In genomic region chr12:106227641-106228319, GRCh38 we compare ENCODE assay signal across 9 cellular contexts. TPM values are rescaled to one million over a fixed set of nuclear protein-coding genes. Genes with fewer than 3 reads are reported as not detected.
DNase-seq lines count a peak whose midpoint lies in the region; ATAC-seq and TF ChIP-seq lines count a peak whose summit lies in the region.
"Had no signal": no experiment of that assay in that cellular context is flagged by ENCODE, and none has a peak within 500 bp of the region (broad histone marks: within the 10 kb centered on the region; RNA-seq: fewer than 3 reads in every experiment).

No MANE protein-coding gene starts in this region.

- H4K20me1 ChIP-seq in hepatocyte (ENCODE audit: insufficient read depth, poor library complexity, severe bottlenecking): no peaks in the 10 kb centered on the region

- H3K4me3 Mint-ChIP-seq in activated T-cell treated with anti-CD3 and anti-CD28 coated beads, Interleukin-2, amount 50 U/mL, for 24 hours: no peak overlapping the region
- peak overlapping the region; percentile 40 to 55 for H3K4me3 Mint-ChIP-seq in stimulated activated naive CD8-positive, alpha-beta T cell treated with anti-CD3 and anti-CD28 coated beads, Interleukin-15, amount 100 ng/mL, for 72 hours

- no peak for TF ChIP-seq CTCF in hepatocyte (IDR thresholded peaks at IDR 0.05; ENCODE audit: poor library complexity)

- H3K4me2 ChIP-seq in hepatocyte: no peak overlapping the region

- H3K79me2 ChIP-seq in hepatocyte: no peaks in the 10 kb centered on the region

- DNase-seq in DMS53 (lab: John Stamatoyannopoulos, UW) (peak; percentile 31), DMS53 treated with DMSO at 0.1 percent for 48 hours (lab: John Stamatoyannopoulos, UW; ENCODE audit: unreplicated experiment) (no peak), hepatocyte (ENCODE audit: low spot score) (peak; percentile 73), cerebellar nuclear complex (lab: John Stamatoyannopoulos, UW) (no peak), NCI-H2227 (lab: John Stamatoyannopoulos, UW; ENCODE audit: unreplicated experiment) (no peak)
- DNase-seq in activated T-cell treated with anti-CD3 and anti-CD28 coated beads, Interleukin-2, amount 50 U/mL, for 24 hours: peak; percentile 53
- DNase-seq in stimulated activated naive CD8-positive, alpha-beta T cell treated with anti-CD3 and anti-CD28 coated beads, Interleukin-15, amount 100 ng/mL, for 72 hours: peak; percentile 44 to 65

- no peaks in the 10 kb centered on the region for H3K36me3 Mint-ChIP-seq in activated T-cell treated with anti-CD3 and anti-CD28 coated beads, Interleukin-2, amount 50 U/mL, for 24 hours (ENCODE audit: low read depth)

- WGBS in hepatocyte (ENCODE audit: low lambda C conversion rate, missing lambda C conversion rate): 87% methylated on average over 8 of the region's 8 CpGs

- peaks cover 11% of the 10 kb centered on the region for H3K4me1 ChIP-seq in hepatocyte (ENCODE audit: insufficient read depth)

- no peaks in the 10 kb centered on the region for H3K9me2 ChIP-seq in hepatocyte (replicated peaks; ENCODE audit: insufficient read depth)

- peak; percentile 87 for ATAC-seq in stimulated activated naive CD8-positive, alpha-beta T cell treated with anti-CD3 and anti-CD28 coated beads, Interleukin-15, amount 100 ng/mL, for 72 hours
- ATAC-seq in GM19452 (IDR thresholded peaks at IDR 0.05; ENCODE audit: unreplicated experiment): no peak

- H3K4me1 Mint-ChIP-seq in activated T-cell treated with anti-CD3 and anti-CD28 coated beads, Interleukin-2, amount 50 U/mL, for 24 hours (ENCODE audit: low read depth): peaks cover 14% of the 10 kb centered on the region
- peaks cover 23% of the 10 kb centered on the region for H3K4me1 Mint-ChIP-seq in stimulated activated naive CD8-positive, alpha-beta T cell treated with anti-CD3 and anti-CD28 coated beads, Interleukin-15, amount 100 ng/mL, for 72 hours

- no peaks in the 10 kb centered on the region for H3K9me3 Mint-ChIP-seq in activated T-cell treated with anti-CD3 and anti-CD28 coated beads, Interleukin-2, amount 50 U/mL, for 24 hours
- no peaks in the 10 kb centered on the region for H3K9me3 Mint-ChIP-seq in stimulated activated naive CD8-positive, alpha-beta T cell treated with anti-CD3 and anti-CD28 coated beads, Interleukin-15, amount 100 ng/mL, for 72 hours

- no peak overlapping the region for H2AFZ ChIP-seq in hepatocyte

- H3K27ac Mint-ChIP-seq in activated T-cell treated with anti-CD3 and anti-CD28 coated beads, Interleukin-2, amount 50 U/mL, for 24 hours: peak overlapping the region; percentile 60
- H3K27ac Mint-ChIP-seq in stimulated activated naive CD8-positive, alpha-beta T cell treated with anti-CD3 and anti-CD28 coated beads, Interleukin-15, amount 100 ng/mL, for 72 hours: peak overlapping the region; percentile 37 to 59

- H3K4me3 ChIP-seq in hepatocyte: no peak overlapping the region

- no peaks in the 10 kb centered on the region for H3K27me3 ChIP-seq in hepatocyte

- H3K27ac ChIP-seq in hepatocyte: peak overlapping the region; percentile 76
- H3K27ac ChIP-seq: 22Rv1 had no signal

- no peaks in the 10 kb centered on the region for H3K27me3 Mint-ChIP-seq in activated T-cell treated with anti-CD3 and anti-CD28 coated beads, Interleukin-2, amount 50 U/mL, for 24 hours
- H3K27me3 Mint-ChIP-seq in stimulated activated naive CD8-positive, alpha-beta T cell treated with anti-CD3 and anti-CD28 coated beads, Interleukin-15, amount 100 ng/mL, for 72 hours: no peaks in the 10 kb centered on the region

- H3K9me3 ChIP-seq in hepatocyte (ENCODE audit: low read depth): no peaks in the 10 kb centered on the region

- no peaks in the 10 kb centered on the region for H3K36me3 ChIP-seq in hepatocyte (replicated peaks; ENCODE audit: insufficient read depth, low read depth)

RNA-seq across cellular contexts. Expression of gene CKAP4, which starts 20.0 kb away (rescaled TPM):
- 140 and 151 TPM in 2 replicates for total RNA-seq in hepatocyte
- polyA plus RNA-seq in hepatocyte: 258 and 266 TPM in 2 replicates

Comparison
In these comparisons a context has a peak if more than half of its experiments do, and no peak if none do; other contexts are left out.
1. DNase-seq: peak in DMS53 (single experiment), activated T-cell treated with anti-CD3 and anti-CD28 coated beads, Interleukin-2, amount 50 U/mL, for 24 hours (single experiment), hepatocyte (single experiment) and stimulated activated naive CD8-positive, alpha-beta T cell treated with anti-CD3 and anti-CD28 coated beads, Interleukin-15, amount 100 ng/mL, for 72 hours (2 of 2); none in DMS53 treated with DMSO at 0.1 percent for 48 hours (single experiment), cerebellar nuclear complex (0 of 2) and NCI-H2227 (single experiment).